In the genomic region with DNA sequence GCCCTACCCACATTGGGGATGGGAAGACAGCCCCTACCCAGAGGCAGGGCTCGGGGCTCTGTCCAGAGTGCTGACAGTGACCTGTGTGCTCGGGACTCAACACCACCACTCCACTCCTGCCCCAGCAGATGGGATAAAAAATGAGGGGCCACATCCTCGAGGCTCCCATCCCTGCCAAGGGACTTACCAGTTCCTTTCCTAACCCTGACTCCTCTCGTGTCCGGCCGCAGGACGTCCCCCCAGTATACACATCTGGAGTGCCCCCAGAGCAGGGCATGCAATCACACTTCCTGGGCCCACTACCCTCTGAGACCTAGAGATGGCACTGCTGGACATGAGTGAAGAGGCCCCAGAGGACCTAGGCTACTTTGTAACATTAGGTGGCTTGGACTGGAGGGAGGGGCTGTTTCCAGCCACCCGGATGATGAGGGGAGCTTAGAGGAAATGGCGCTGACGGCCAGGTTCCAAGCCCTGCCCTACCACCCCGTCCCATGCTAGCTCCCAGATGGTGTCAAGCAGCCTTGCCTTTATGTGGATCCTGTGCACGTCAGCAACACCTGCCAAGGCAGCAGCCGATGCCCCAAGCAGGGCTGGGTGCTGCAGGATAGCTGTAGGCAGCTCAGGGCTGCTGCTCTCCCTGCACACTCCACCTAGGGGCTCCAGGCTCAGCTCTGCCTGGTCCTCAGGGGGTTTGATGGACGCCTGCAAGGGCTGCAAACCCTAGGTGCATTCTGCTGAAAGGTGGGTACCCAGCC, we compare ENCODE assay signal across 9 cellular contexts.
DNase-seq lines count a peak whose midpoint lies in the region; ATAC-seq and TF ChIP-seq lines count a peak whose summit lies in the region.
"Had no signal": no experiment of that assay in that cellular context is flagged by ENCODE, and none has a peak within 500 bp of the region (broad histone marks: within the 10 kb centered on the region; RNA-seq: fewer than 3 reads in every experiment).

No MANE protein-coding gene starts in this region.

- H3K4me3 ChIP-seq in PC-3 (ENCODE audit: low read length), result no peak overlapping the region
- H3K4me3 ChIP-seq in heart left ventricle, result no peak overlapping the region
- H3K4me3 ChIP-seq in stomach smooth muscle (ENCODE audit: low read length in 2 of 2), result no peak overlapping the region

- H3K36me3 ChIP-seq in PC-3 (ENCODE audit: low read depth, low read length), result no peaks in the 10 kb centered on the region
- H3K36me3 ChIP-seq in heart left ventricle, result peaks cover 0 to 34% (median 32%) of the 10 kb centered on the region in 9 donors
- H3K36me3 ChIP-seq in stomach smooth muscle (ENCODE audit: control insufficient read depth in 2 of 2, insufficient read depth in 2 of 2, low read length in 2 of 2), result peaks cover 13 to 24% of the 10 kb centered on the region in 2 donors

- BruUV-seq in PC-3 (replicated peaks; lab: Mats Ljungman, UMichigan), result TSS peak; percentile 21

- peak; percentile 54 for DNase-seq in activated CD8-positive, alpha-beta memory T cell treated with anti-CD3 and anti-CD28 coated beads for 24 hours
- no peak for DNase-seq in activated CD8-positive, alpha-beta memory T cell treated with anti-CD3 and anti-CD28 coated beads, Interleukin-2, amount 50 U/mL, for 4 hours
- no peak for DNase-seq in PC-3
- DNase-seq in heart left ventricle, result peak in 1 of 5 donors; percentile 22
- DNase-seq in MV-4-11 (lab: John Stamatoyannopoulos, UW), result no peak
- DNase-seq in NK-92 treated with Interleukin-12 subunit alpha and Interleukin-12 subunit beta, amount 100 ng/mL, for 24 hours (lab: John Stamatoyannopoulos, UW), result no peak
- DNase-seq: CD4-positive, alpha-beta memory T cell had no signal

- H3F3A ChIP-seq in PC-3 (ENCODE audit: low read length, unreplicated experiment), result no peaks in the 10 kb centered on the region

- H3K27ac ChIP-seq in PC-3 (ENCODE audit: low read length), result no peak overlapping the region
- no peak overlapping the region for H3K27ac ChIP-seq in heart left ventricle
- H3K27ac ChIP-seq in stomach smooth muscle (ENCODE audit: low read length), result peak overlapping the region; percentile 6

- TF ChIP-seq CTCF in PC-3 (conservative IDR thresholded peaks at IDR 0.05; ENCODE audit: low read depth, low read length), result no peak; the same call in 1 of the 2 replicates
- TF ChIP-seq CTCF in heart left ventricle (IDR thresholded peaks at IDR 0.05), result peak in 1 of 12 donors; percentile 10

- no peaks in the 10 kb centered on the region for H3K9me3 ChIP-seq in PC-3 (ENCODE audit: low read length)
- no peaks in the 10 kb centered on the region for H3K9me3 ChIP-seq in heart left ventricle
- no peaks in the 10 kb centered on the region for H3K9me3 ChIP-seq in stomach smooth muscle (ENCODE audit: control insufficient read depth in 2 of 2, low read length in 2 of 2)

- H2AFZ ChIP-seq in PC-3 (ENCODE audit: low read length), result no peak overlapping the region

- H3K4me1 ChIP-seq in PC-3 (ENCODE audit: insufficient read depth, low read length) (no peaks in the 10 kb centered on the region), heart left ventricle (peaks cover 0 to 6% (median 0%) of the 10 kb centered on the region in 12 donors), stomach smooth muscle (ENCODE audit: control insufficient read depth, insufficient read depth, low read length) (no peaks in the 10 kb centered on the region)

- no peak overlapping the region for H3K4me2 ChIP-seq in PC-3 (ENCODE audit: low read length)

- intact Hi-C loops in PC-3 (cut with micrococcal nuclease), result no loop called here
- intact Hi-C loops in heart left ventricle (cut with DNase I), result no loop called here

- CTCF ChIA-PET in PC-3 (lab: Charles Lee), result no interaction called here

- no peaks in the 10 kb centered on the region for H3K9me2 ChIP-seq in PC-3 (replicated peaks; ENCODE audit: low read length)

- no peaks in the 10 kb centered on the region for H3K27me3 ChIP-seq in PC-3 (ENCODE audit: low read length)
- H3K27me3 ChIP-seq in heart left ventricle, result peaks cover 0 to 3% (median under 1%) of the 10 kb centered on the region in 9 donors
- peaks cover under 1 to 3% of the 10 kb centered on the region in 2 donors for H3K27me3 ChIP-seq in stomach smooth muscle (ENCODE audit: control insufficient read depth in 1 of 2, insufficient read depth in 2 of 2, low read length in 2 of 2)

- 29 to 56% (median 40%) methylated on average over 13 to 14 of the region's 14 CpGs for WGBS in heart left ventricle, 4 donors

- peak; percentile 37 for ATAC-seq in PC-3
- ATAC-seq in heart left ventricle, result peak in 3 of 4 donors; percentile 8 to 35 (median 21)
- no peak for ATAC-seq in HG02588 (IDR thresholded peaks at IDR 0.05; ENCODE audit: unreplicated experiment)

- H4K20me1 ChIP-seq in PC-3 (ENCODE audit: low read length), result no peaks in the 10 kb centered on the region

- H3K79me2 ChIP-seq in PC-3 (ENCODE audit: low read length), result no peaks in the 10 kb centered on the region

- POLR2A ChIA-PET in PC-3 (lab: Charles Lee; ENCODE audit: unreplicated experiment), result no interaction called here

- TF ChIP-seq POLR2A in heart left ventricle (IDR thresholded peaks at IDR 0.05), result no peak

- H3K9ac ChIP-seq in PC-3 (ENCODE audit: low read length) (no peak overlapping the region), stomach smooth muscle (ENCODE audit: low read length in 2 of 2) (no peak overlapping the region)
